Comparison of ENCODE assay signal across 18 cellular contexts in genomic region chr10:608331-609265, GRCh38.
DNase-seq lines count a peak whose midpoint lies in the region; ATAC-seq, FAIRE-seq and TF ChIP-seq lines count a peak whose summit lies in the region.
"Had no signal": no experiment of that assay in that cellular context is flagged by ENCODE, and none has a peak within 500 bp of the region (broad histone marks: within the 10 kb centered on the region; RNA-seq: fewer than 3 reads in every experiment).

No MANE protein-coding gene starts in this region.

- H3K36me3 ChIP-seq in GM23248 (ENCODE audit: low read depth) (no peaks in the 10 kb centered on the region), gastrocnemius medialis (no peaks in the 10 kb centered on the region)
- H3K36me3 ChIP-seq: brain microvascular endothelial cell, lower lobe of right lung, tibial nerve had no signal

- H3K27me3 ChIP-seq in GM23248 (replicated peaks; ENCODE audit: insufficient read depth): no peaks in the 10 kb centered on the region
- H3K27me3 ChIP-seq in gastrocnemius medialis: no peaks in the 10 kb centered on the region
- H3K27me3 ChIP-seq: brain microvascular endothelial cell, tibial nerve had no signal

- DNase-seq in AG10803 (ENCODE audit: low read depth) (peak; percentile 29), GM23248 (peak; percentile 58), chondrocyte (ENCODE audit: low spot score) (no peak), gastrocnemius medialis (no peak), NCI-H1092 treated with DMSO at 0.1 percent for 48 hours (lab: John Stamatoyannopoulos, UW) (no peak), frontal cortex (ENCODE audit: low spot score in 2 of 2) (no peak)
- DNase-seq: activated gamma-delta T cell treated with Interleukin-2 at 50 U/mL for 16 hours; brain microvascular endothelial cell; CD4-positive, CD25-positive, alpha-beta regulatory T cell; DND-41; lower lobe of right lung; NCI-H2029; NCI-H774; stimulated activated CD4-positive, alpha-beta T cell treated with anti-CD3 and anti-CD28 coated beads, Interleukin-4, amount 100 ng/mL, for 1 hour had no signal

- peak overlapping the region; percentile 88 for H3K27ac ChIP-seq in GM23248
- no peak overlapping the region for H3K27ac ChIP-seq in gastrocnemius medialis
- H3K27ac ChIP-seq: brain microvascular endothelial cell, lower lobe of right lung had no signal

- H3K9me3 Mint-ChIP-seq in chondrocyte (ENCODE audit: low read depth) (no peaks in the 10 kb centered on the region), nephron (no peaks in the 10 kb centered on the region)

- ATAC-seq in gastrocnemius medialis (no peak), HG02840 (IDR thresholded peaks at IDR 0.05; ENCODE audit: low FRiP score, unreplicated experiment) (no peak)
- ATAC-seq: lower lobe of right lung had no signal

- H3K9me2 ChIP-seq in GM23248 (ENCODE audit: insufficient read depth): no peaks in the 10 kb centered on the region

- no peaks in the 10 kb centered on the region for H3K9me3 ChIP-seq in GM23248 (ENCODE audit: low read depth)
- H3K9me3 ChIP-seq in gastrocnemius medialis: no peaks in the 10 kb centered on the region
- H3K9me3 ChIP-seq: lower lobe of right lung, tibial nerve had no signal

- H3K79me2 ChIP-seq in GM23248 (ENCODE audit: insufficient read depth): peaks cover 69% of the 10 kb centered on the region

- H3K36me3 Mint-ChIP-seq in chondrocyte (ENCODE audit: low read depth) (no peaks in the 10 kb centered on the region), nephron (ENCODE audit: low read depth) (no peaks in the 10 kb centered on the region)
- H3K36me3 Mint-ChIP-seq: CD4-positive, CD25-positive, alpha-beta regulatory T cell had no signal

- peaks cover 39% of the 10 kb centered on the region for H3F3A ChIP-seq in GM23248 (ENCODE audit: insufficient read depth)

- H3K4me3 ChIP-seq in AG10803 (ENCODE audit: low read length): no peak overlapping the region
- H3K4me3 ChIP-seq in GM23248: no peak overlapping the region
- H3K4me3 ChIP-seq in gastrocnemius medialis: no peak overlapping the region
- H3K4me3 ChIP-seq: lower lobe of right lung had no signal

- in situ Hi-C loops in GM23248 (cut with MboI): no loop called here
- in situ Hi-C loops in gastrocnemius medialis (cut with MboI; ENCODE audit: low sequenced_read_pairs in 4 of 4): no loop called here

- FAIRE-seq in frontal cortex (lab: Jason Lieb, UNC): no peak
- FAIRE-seq: H54 had no signal

- H3K27me3 Mint-ChIP-seq in chondrocyte (ENCODE audit: low read depth): no peaks in the 10 kb centered on the region
- H3K27me3 Mint-ChIP-seq in nephron (ENCODE audit: low read depth): no peaks in the 10 kb centered on the region
- H3K27me3 Mint-ChIP-seq: CD4-positive, CD25-positive, alpha-beta regulatory T cell had no signal

- H3K4me1 Mint-ChIP-seq in chondrocyte (ENCODE audit: low read depth) (peaks cover 73% of the 10 kb centered on the region), nephron (peaks cover 81% of the 10 kb centered on the region)

- peak overlapping the region; percentile 7; the same call in 1 of the 2 replicates for H3K9ac ChIP-seq in GM23248

- no peaks in the 10 kb centered on the region for H4K20me1 ChIP-seq in GM23248 (ENCODE audit: insufficient read depth)

- H3K4me3 Mint-ChIP-seq in chondrocyte (ENCODE audit: unreplicated experiment): no peak overlapping the region
- no peak overlapping the region for H3K4me3 Mint-ChIP-seq in nephron
- H3K4me3 Mint-ChIP-seq: CD4-positive, CD25-positive, alpha-beta regulatory T cell had no signal

- H3K4me2 ChIP-seq in GM23248 (ENCODE audit: unreplicated experiment): peak overlapping the region; percentile 58

- H2AFZ ChIP-seq in GM23248: no peak overlapping the region

- H3K4me1 ChIP-seq in GM23248 (ENCODE audit: insufficient read depth): peaks cover 26% of the 10 kb centered on the region
- peaks cover 17 to 35% of the 10 kb centered on the region in 2 donors for H3K4me1 ChIP-seq in gastrocnemius medialis
- H3K4me1 ChIP-seq: lower lobe of right lung had no signal

- 44 to 47% methylated on average over 5 of the region's 5 CpGs for WGBS in GM23248 (ENCODE audit: low coverage in 1 of 2, low lambda C conversion rate in 2 of 2, missing lambda C conversion rate in 2 of 2), 2 experiments

- peak overlapping the region; percentile 45 for H3K27ac Mint-ChIP-seq in chondrocyte (ENCODE audit: unreplicated experiment)
- H3K27ac Mint-ChIP-seq in nephron: peak overlapping the region; percentile 57 to 65 (median 58)

- TF ChIP-seq POLR2A in gastrocnemius medialis (IDR thresholded peaks at IDR 0.05): no peak

- no peak for TF ChIP-seq CTCF in AG10803 (conservative IDR thresholded peaks at IDR 0.05; ENCODE audit: low read length)
- no peak for TF ChIP-seq CTCF in chondrocyte (IDR thresholded peaks at IDR 0.05)
- TF ChIP-seq CTCF in nephron (IDR thresholded peaks at IDR 0.05; ENCODE audit: unreplicated experiment in 3 of 3): no peak
- TF ChIP-seq CTCF in gastrocnemius medialis (IDR thresholded peaks at IDR 0.05 in 4 of 5, conservative IDR thresholded peaks at IDR 0.05 in 1 of 5): no peak

- intact Hi-C loops in gastrocnemius medialis (cut with DNase I; ENCODE audit: low total_unique reads): no loop called here

Comparison
In these comparisons a context has a peak if more than half of its experiments do, and no peak if none do; other contexts are left out.
1. DNase-seq: peak in AG10803 (single experiment) and GM23248 (single experiment); none in chondrocyte (single experiment), gastrocnemius medialis (0 of 2), NCI-H1092 treated with DMSO at 0.1 percent for 48 hours (single experiment) and frontal cortex (0 of 2).